ENCODE assay signal across 8 cellular contexts in genomic region chr19:58572818-58573657, GRCh38. TPM values are rescaled to one million over a fixed set of nuclear protein-coding genes. Genes with fewer than 3 reads are reported as not detected.
DNase-seq lines count a peak whose midpoint lies in the region; ATAC-seq and TF ChIP-seq lines count a peak whose summit lies in the region.

TSS of gene MZF1 (minus strand) at chr19:58573335. CDS start at chr19:58571389, 1,946 bp downstream.

- in situ Hi-C loops in astrocyte of the spinal cord (cut with HindIII; ENCODE audit: low sequenced_read_pairs), result no loop called here

- H3K27me3 ChIP-seq in skeletal muscle tissue (ENCODE audit: control insufficient read depth in 3 of 3, insufficient read depth in 3 of 3, low read length in 3 of 3), result no peaks in the 10 kb centered on the region

- H3K4me3 ChIP-seq in astrocyte of the spinal cord (ENCODE audit: low read depth, low read length) (peak within 1 kb of the TSS; percentile 74), iPS-11a (ENCODE audit: low read depth, low read length) (peak within 1 kb of the TSS; percentile 84), skeletal muscle tissue (ENCODE audit: low read length in 3 of 3) (peak within 1 kb of the TSS; percentile 94 to 99 (median 97))

- H3K4me1 ChIP-seq in skeletal muscle tissue (ENCODE audit: control insufficient read depth in 3 of 3, insufficient read depth in 3 of 3, low read length in 3 of 3), result peaks cover 15 to 30% (median 19%) of the 10 kb centered on the region in 3 donors

- DNase-seq in SK-N-DZ (ENCODE audit: low spot score) (peak; percentile 98), astrocyte of the spinal cord (ENCODE audit: low read depth, low spot score) (peak; percentile 100), hippocampal formation (lab: John Stamatoyannopoulos, UW) (no peak), NCI-H1417 treated with DMSO at 0.1 percent for 48 hours (lab: John Stamatoyannopoulos, UW) (no peak)

- H3K9me3 ChIP-seq in skeletal muscle tissue (ENCODE audit: control insufficient read depth in 3 of 3, low read length in 3 of 3), result no peaks in the 10 kb centered on the region

- peak; percentile 32 for ATAC-seq in GM18499 (IDR thresholded peaks at IDR 0.05; ENCODE audit: insufficient read depth, unreplicated experiment)
- ATAC-seq in HG02885 (IDR thresholded peaks at IDR 0.05; ENCODE audit: poor library complexity, unreplicated experiment), result peak; percentile 62

- H3K27ac ChIP-seq in skeletal muscle tissue (ENCODE audit: low read depth, low read length), result peak within 1 kb of the TSS; percentile 97

- TF ChIP-seq CTCF in astrocyte of the spinal cord (IDR thresholded peaks at IDR 0.05; ENCODE audit: low read depth, low read length), result no peak

- peaks cover 17 to 26% (median 24%) of the 10 kb centered on the region in 3 donors for H3K36me3 ChIP-seq in skeletal muscle tissue (ENCODE audit: control insufficient read depth in 3 of 3, insufficient read depth in 3 of 3, low read length in 3 of 3)

- H3K9ac ChIP-seq in skeletal muscle tissue (ENCODE audit: low read depth in 1 of 3, low read length in 3 of 3), result peak within 1 kb of the TSS; percentile 86 to 98 (median 97)

RNA-seq across cellular contexts. Expression of gene MZF1, which starts in this region (rescaled TPM):
- polyA plus RNA-seq in SK-N-DZ (2014; cell fraction: cytosol; rRNA removed), result 12.0 and 14.7 TPM in 2 replicates
- 72.1 and 102 TPM in 2 replicates for polyA plus RNA-seq in SK-N-DZ (2014; cell fraction: nucleus; rRNA removed)
- 6.8 TPM for total RNA-seq in skeletal muscle tissue

Comparison
In these comparisons a context has a peak if more than half of its experiments do, and no peak if none do; other contexts are left out.
1. DNase-seq: peak in SK-N-DZ (single experiment) and astrocyte of the spinal cord (single experiment); none in hippocampal formation (0 of 2) and NCI-H1417 treated with DMSO at 0.1 percent for 48 hours (single experiment).
2. Peak in every context shown above with its lines, with median percentiles within 50 percentile points of each other: H3K4me3 ChIP-seq.